ENCODE assay signal across 3 cellular contexts in the genomic region with DNA sequence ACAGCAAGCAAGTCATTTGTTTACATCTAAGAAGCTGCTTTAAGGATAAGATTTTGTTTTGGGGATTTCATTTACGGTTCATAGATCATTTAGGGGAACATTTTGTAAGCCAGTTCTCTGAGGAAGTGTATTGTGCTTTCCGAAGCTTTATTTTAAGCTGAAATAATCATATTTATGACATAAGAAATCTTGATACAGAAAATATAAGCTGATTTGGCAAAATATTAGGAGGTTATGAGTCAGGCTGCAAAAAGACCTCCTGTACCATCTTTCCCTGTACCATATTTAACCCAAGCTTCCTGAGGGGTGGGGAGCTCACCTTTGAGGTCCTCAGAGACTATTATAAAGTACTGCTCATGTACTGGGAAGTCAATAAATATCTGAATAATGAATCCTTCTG.
TF ChIP-seq lines count a peak whose summit lies in the region.

No MANE protein-coding gene starts in this region.

TF ChIP-seq in GM23338, 12 proteins besides CTCF, POLR2A, EP300 and RAD21:
- TF ChIP-seq JUNB (IDR thresholded peaks at IDR 0.05; ENCODE audit: unreplicated experiment) = no peak
- no peak for TF ChIP-seq NANOG (IDR thresholded peaks at IDR 0.05; ENCODE audit: borderline replicate concordance)
- TF ChIP-seq CREB1 (CRISPR knock-in tag; IDR thresholded peaks at IDR 0.05; ENCODE audit: low read depth) = no peak
- TF ChIP-seq POLR2AphosphoS5 (IDR thresholded peaks at IDR 0.05; ENCODE audit: low read depth) = no peak
- no peak for TF ChIP-seq ZNF331 (CRISPR knock-in tag; IDR thresholded peaks at IDR 0.05; ENCODE audit: low read depth)
- TF ChIP-seq, protein P1, sequence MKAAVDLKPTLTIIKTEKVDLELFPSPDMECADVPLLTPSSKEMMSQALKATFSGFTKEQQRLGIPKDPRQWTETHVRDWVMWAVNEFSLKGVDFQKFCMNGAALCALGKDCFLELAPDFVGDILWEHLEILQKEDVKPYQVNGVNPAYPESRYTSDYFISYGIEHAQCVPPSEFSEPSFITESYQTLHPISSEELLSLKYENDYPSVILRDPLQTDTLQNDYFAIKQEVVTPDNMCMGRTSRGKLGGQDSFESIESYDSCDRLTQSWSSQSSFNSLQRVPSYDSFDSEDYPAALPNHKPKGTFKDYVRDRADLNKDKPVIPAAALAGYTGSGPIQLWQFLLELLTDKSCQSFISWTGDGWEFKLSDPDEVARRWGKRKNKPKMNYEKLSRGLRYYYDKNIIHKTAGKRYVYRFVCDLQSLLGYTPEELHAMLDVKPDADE (IDR thresholded peaks at IDR 0.05) = no peak
- TF ChIP-seq STAT1 (IDR thresholded peaks at IDR 0.05; ENCODE audit: unreplicated experiment) = no peak
- TF ChIP-seq ZNF114 (CRISPR knock-in tag; IDR thresholded peaks at IDR 0.05) = no peak
- TF ChIP-seq, protein P2, sequence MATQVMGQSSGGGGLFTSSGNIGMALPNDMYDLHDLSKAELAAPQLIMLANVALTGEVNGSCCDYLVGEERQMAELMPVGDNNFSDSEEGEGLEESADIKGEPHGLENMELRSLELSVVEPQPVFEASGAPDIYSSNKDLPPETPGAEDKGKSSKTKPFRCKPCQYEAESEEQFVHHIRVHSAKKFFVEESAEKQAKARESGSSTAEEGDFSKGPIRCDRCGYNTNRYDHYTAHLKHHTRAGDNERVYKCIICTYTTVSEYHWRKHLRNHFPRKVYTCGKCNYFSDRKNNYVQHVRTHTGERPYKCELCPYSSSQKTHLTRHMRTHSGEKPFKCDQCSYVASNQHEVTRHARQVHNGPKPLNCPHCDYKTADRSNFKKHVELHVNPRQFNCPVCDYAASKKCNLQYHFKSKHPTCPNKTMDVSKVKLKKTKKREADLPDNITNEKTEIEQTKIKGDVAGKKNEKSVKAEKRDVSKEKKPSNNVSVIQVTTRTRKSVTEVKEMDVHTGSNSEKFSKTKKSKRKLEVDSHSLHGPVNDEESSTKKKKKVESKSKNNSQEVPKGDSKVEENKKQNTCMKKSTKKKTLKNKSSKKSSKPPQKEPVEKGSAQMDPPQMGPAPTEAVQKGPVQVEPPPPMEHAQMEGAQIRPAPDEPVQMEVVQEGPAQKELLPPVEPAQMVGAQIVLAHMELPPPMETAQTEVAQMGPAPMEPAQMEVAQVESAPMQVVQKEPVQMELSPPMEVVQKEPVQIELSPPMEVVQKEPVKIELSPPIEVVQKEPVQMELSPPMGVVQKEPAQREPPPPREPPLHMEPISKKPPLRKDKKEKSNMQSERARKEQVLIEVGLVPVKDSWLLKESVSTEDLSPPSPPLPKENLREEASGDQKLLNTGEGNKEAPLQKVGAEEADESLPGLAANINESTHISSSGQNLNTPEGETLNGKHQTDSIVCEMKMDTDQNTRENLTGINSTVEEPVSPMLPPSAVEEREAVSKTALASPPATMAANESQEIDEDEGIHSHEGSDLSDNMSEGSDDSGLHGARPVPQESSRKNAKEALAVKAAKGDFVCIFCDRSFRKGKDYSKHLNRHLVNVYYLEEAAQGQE (IDR thresholded peaks at IDR 0.05; ENCODE audit: unreplicated experiment) = no peak

TF ChIP-seq in K562, 482 proteins besides CTCF, POLR2A, EP300 and RAD21:
- TF ChIP-seq ZNF780A (CRISPR knock-in tag; IDR thresholded peaks at IDR 0.05) = no peak
- TF ChIP-seq CHD2 (IDR thresholded peaks at IDR 0.05; ENCODE audit: low read depth, low read length) = no peak
- TF ChIP-seq C11orf30 (IDR thresholded peaks at IDR 0.05; ENCODE audit: low read depth) = 0 out of 2 replicates have a peak, but pooled peaks have one; percentile 20
- TF ChIP-seq ZNF316 (IDR thresholded peaks at IDR 0.05) = peak; percentile 28
- TF ChIP-seq TAL1 (IDR thresholded peaks at IDR 0.05) = no peak

TF ChIP-seq in SK-N-SH treated with all-trans-retinoic acid at 6 μM for 48 hours, 23 proteins besides CTCF, POLR2A, EP300 and RAD21:
- TF ChIP-seq ZFP30 (CRISPR knock-in tag; IDR thresholded peaks at IDR 0.05) (no peak), ARNTL (CRISPR knock-in tag; IDR thresholded peaks at IDR 0.05; ENCODE audit: borderline replicate concordance, low read depth) (no peak), ZNF70 (CRISPR knock-in tag; IDR thresholded peaks at IDR 0.05) (no peak), PPARA (CRISPR knock-in tag; IDR thresholded peaks at IDR 0.05; ENCODE audit: borderline replicate concordance) (no peak), OSR1 (CRISPR knock-in tag; IDR thresholded peaks at IDR 0.05) (no peak), SNAI2 (CRISPR knock-in tag; IDR thresholded peaks at IDR 0.05) (no peak), ZC3H10 (CRISPR knock-in tag; IDR thresholded peaks at IDR 0.05) (no peak), TOX (CRISPR knock-in tag; IDR thresholded peaks at IDR 0.05; ENCODE audit: borderline replicate concordance) (no peak), ESRRG (CRISPR knock-in tag; IDR thresholded peaks at IDR 0.05) (no peak), ZNF565 (CRISPR knock-in tag; conservative IDR thresholded peaks at IDR 0.05; ENCODE audit: low read depth) (no peak), ZFP3 (CRISPR knock-in tag; IDR thresholded peaks at IDR 0.05) (no peak), ISL1 (CRISPR knock-in tag; IDR thresholded peaks at IDR 0.05) (no peak)
- TF ChIP-seq, protein P3, sequence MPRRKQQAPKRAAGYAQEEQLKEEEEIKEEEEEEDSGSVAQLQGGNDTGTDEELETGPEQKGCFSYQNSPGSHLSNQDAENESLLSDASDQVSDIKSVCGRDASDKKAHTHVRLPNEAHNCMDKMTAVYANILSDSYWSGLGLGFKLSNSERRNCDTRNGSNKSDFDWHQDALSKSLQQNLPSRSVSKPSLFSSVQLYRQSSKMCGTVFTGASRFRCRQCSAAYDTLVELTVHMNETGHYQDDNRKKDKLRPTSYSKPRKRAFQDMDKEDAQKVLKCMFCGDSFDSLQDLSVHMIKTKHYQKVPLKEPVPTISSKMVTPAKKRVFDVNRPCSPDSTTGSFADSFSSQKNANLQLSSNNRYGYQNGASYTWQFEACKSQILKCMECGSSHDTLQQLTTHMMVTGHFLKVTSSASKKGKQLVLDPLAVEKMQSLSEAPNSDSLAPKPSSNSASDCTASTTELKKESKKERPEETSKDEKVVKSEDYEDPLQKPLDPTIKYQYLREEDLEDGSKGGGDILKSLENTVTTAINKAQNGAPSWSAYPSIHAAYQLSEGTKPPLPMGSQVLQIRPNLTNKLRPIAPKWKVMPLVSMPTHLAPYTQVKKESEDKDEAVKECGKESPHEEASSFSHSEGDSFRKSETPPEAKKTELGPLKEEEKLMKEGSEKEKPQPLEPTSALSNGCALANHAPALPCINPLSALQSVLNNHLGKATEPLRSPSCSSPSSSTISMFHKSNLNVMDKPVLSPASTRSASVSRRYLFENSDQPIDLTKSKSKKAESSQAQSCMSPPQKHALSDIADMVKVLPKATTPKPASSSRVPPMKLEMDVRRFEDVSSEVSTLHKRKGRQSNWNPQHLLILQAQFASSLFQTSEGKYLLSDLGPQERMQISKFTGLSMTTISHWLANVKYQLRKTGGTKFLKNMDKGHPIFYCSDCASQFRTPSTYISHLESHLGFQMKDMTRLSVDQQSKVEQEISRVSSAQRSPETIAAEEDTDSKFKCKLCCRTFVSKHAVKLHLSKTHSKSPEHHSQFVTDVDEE (CRISPR knock-in tag; IDR thresholded peaks at IDR 0.05) = no peak
- TF ChIP-seq, protein P4, sequence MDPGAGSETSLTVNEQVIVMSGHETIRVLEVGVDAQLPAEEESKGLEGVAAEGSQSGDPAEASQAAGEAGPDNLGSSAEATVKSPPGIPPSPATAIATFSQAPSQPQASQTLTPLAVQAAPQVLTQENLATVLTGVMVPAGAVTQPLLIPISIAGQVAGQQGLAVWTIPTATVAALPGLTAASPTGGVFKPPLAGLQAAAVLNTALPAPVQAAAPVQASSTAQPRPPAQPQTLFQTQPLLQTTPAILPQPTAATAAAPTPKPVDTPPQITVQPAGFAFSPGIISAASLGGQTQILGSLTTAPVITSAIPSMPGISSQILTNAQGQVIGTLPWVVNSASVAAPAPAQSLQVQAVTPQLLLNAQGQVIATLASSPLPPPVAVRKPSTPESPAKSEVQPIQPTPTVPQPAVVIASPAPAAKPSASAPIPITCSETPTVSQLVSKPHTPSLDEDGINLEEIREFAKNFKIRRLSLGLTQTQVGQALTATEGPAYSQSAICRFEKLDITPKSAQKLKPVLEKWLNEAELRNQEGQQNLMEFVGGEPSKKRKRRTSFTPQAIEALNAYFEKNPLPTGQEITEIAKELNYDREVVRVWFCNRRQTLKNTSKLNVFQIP (CRISPR knock-in tag; IDR thresholded peaks at IDR 0.05; ENCODE audit: borderline replicate concordance, low read depth) = no peak
- TF ChIP-seq, protein P5, sequence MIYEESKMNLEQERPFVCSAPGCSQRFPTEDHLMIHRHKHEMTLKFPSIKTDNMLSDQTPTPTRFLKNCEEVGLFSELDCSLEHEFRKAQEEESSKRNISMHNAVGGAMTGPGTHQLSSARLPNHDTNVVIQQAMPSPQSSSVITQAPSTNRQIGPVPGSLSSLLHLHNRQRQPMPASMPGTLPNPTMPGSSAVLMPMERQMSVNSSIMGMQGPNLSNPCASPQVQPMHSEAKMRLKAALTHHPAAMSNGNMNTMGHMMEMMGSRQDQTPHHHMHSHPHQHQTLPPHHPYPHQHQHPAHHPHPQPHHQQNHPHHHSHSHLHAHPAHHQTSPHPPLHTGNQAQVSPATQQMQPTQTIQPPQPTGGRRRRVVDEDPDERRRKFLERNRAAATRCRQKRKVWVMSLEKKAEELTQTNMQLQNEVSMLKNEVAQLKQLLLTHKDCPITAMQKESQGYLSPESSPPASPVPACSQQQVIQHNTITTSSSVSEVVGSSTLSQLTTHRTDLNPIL (CRISPR knock-in tag; IDR thresholded peaks at IDR 0.05; ENCODE audit: low read depth) = no peak
